ENCODE assay signal across 10 cellular contexts in the genomic region with DNA sequence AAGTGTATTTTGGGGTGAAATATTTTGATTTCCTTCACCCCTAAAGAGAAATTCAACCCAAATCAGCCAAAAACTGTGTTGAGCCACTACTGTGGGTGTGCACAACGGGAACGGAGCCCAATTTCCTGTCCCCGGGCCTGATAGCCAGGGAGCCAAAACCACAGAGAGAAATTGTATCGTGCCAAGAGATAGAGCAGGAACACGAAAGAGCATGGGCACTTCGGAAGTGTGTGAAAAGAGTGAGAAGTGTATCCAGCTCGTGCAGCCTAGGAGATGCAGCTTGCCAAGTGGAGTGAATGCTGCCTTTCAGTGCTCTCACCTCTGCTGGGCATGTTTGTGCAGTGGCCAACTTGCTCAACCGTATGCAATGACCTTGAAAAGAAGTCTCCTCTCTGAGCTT. TPM values are rescaled to one million over a fixed set of nuclear protein-coding genes. Genes with fewer than 3 reads are reported as not detected.
DNase-seq lines count a peak whose midpoint lies in the region; ATAC-seq, FAIRE-seq and TF ChIP-seq lines count a peak whose summit lies in the region.
"Had no signal": no experiment of that assay in that cellular context is flagged by ENCODE, and none has a peak within 500 bp of the region (broad histone marks: within the 10 kb centered on the region; RNA-seq: fewer than 3 reads in every experiment).

No MANE protein-coding gene starts in this region.

- H3K9me3 ChIP-seq in A549: no peaks in the 10 kb centered on the region
- no peaks in the 10 kb centered on the region for H3K9me3 ChIP-seq in iPS-20b (ENCODE audit: insufficient read depth, low read depth, low read length)
- H3K9me3 ChIP-seq: transverse colon had no signal

- H3K36me3 ChIP-seq in H7 (replicated peaks; ENCODE audit: control insufficient read depth, insufficient read depth, low read length) (no peaks in the 10 kb centered on the region), iPS-20b (ENCODE audit: insufficient read depth, low read depth, low read length) (no peaks in the 10 kb centered on the region)
- H3K36me3 ChIP-seq: transverse colon had no signal

- H3K4me1 Mint-ChIP-seq in activated naive CD8-positive, alpha-beta T cell treated with anti-CD3 and anti-CD28 coated beads, Interleukin-2, amount 10 ng/mL, durations not matched to agents 7 days and 5 days: peaks cover 16% of the 10 kb centered on the region

- peak; percentile 32 for FAIRE-seq in A549 (lab: Jason Lieb, UNC)

- ATAC-seq in A549: peak; percentile 32 to 48; a peak in 4 of 6 replicates
- ATAC-seq in activated naive CD8-positive, alpha-beta T cell treated with anti-CD3 and anti-CD28 coated beads, Interleukin-2, amount 10 ng/mL, durations not matched to agents 7 days and 5 days (ENCODE audit: low read depth): peak; percentile 33
- ATAC-seq in GM19035 (IDR thresholded peaks at IDR 0.05; ENCODE audit: unreplicated experiment): no peak
- ATAC-seq in GM18520 (IDR thresholded peaks at IDR 0.05; ENCODE audit: unreplicated experiment): no peak
- no peak for ATAC-seq in GM21786 (IDR thresholded peaks at IDR 0.05; ENCODE audit: unreplicated experiment)

- CTCF ChIA-PET in A549 (lab: Yijun Ruan, JAX): interaction anchor here (0.8 to 4.3 kb wide), 3 partner anchors 23 to 71 kb away, joined by 3 to 43 read pairs (median 9); no protein-coding TSS in a partner anchor

- no peak overlapping the region for H3K27ac Mint-ChIP-seq in activated naive CD8-positive, alpha-beta T cell treated with anti-CD3 and anti-CD28 coated beads, Interleukin-2, amount 10 ng/mL, durations not matched to agents 7 days and 5 days

- TF ChIP-seq CTCF in A549 (IDR thresholded peaks at IDR 0.05): no peak

- H3K36me3 Mint-ChIP-seq in activated naive CD8-positive, alpha-beta T cell treated with anti-CD3 and anti-CD28 coated beads, Interleukin-2, amount 10 ng/mL, durations not matched to agents 7 days and 5 days: peaks cover 2% of the 10 kb centered on the region

- peak overlapping the region; percentile 28; the same call in 1 of the 2 replicates for H3K9ac ChIP-seq in iPS-20b (ENCODE audit: low read depth, low read length)
- H3K9ac ChIP-seq: parathyroid adenoma had no signal

- POLR2A ChIA-PET in A549 (lab: Yijun Ruan, JAX): no interaction called here
- POLR2A ChIA-PET in activated naive CD8-positive, alpha-beta T cell treated with anti-CD3 and anti-CD28 coated beads, Interleukin-2, amount 10 ng/mL, durations not matched to agents 7 days and 5 days (lab: Charles Lee): no interaction called here

- no peak overlapping the region for H3K4me3 ChIP-seq in A549
- H3K4me3 ChIP-seq in H7 (ENCODE audit: insufficient read depth, low read depth, low read length): no peak overlapping the region
- H3K4me3 ChIP-seq in iPS-20b (ENCODE audit: low read length): peak overlapping the region; percentile 7; the same call in 1 of the 2 replicates
- H3K4me3 ChIP-seq: transverse colon had no signal

- H3K4me3 Mint-ChIP-seq in activated naive CD8-positive, alpha-beta T cell treated with anti-CD3 and anti-CD28 coated beads, Interleukin-2, amount 10 ng/mL, durations not matched to agents 7 days and 5 days: peak overlapping the region; percentile 42

- H3K27me3 ChIP-seq in H7 (ENCODE audit: control insufficient read depth, insufficient read depth, low read length) (no peaks in the 10 kb centered on the region), iPS-20b (ENCODE audit: insufficient read depth, low read length) (no peaks in the 10 kb centered on the region)

- DNase-seq in A549 (ENCODE audit: low read depth in 1 of 2, low spot score in 1 of 2) (no peak), H7 (peak; percentile 7)
- peak; percentile 25 for DNase-seq in activated naive CD8-positive, alpha-beta T cell treated with anti-CD3 and anti-CD28 coated beads, Interleukin-2, amount 10 ng/mL, durations not matched to agents 7 days and 5 days
- DNase-seq in effector CD8-positive, alpha-beta T cell (lab: John Stamatoyannopoulos, UW): no peak
- DNase-seq: transverse colon had no signal

- TF ChIP-seq RAD21 in A549 (conservative IDR thresholded peaks at IDR 0.05 in 1 of 2, IDR thresholded peaks at IDR 0.05 in 1 of 2): no peak

- no peak overlapping the region for H3K4me2 ChIP-seq in A549

- no peak overlapping the region for H3K27ac ChIP-seq in A549
- no peak overlapping the region for H3K27ac ChIP-seq in iPS-20b (ENCODE audit: low read length)
- H3K27ac ChIP-seq: parathyroid adenoma, transverse colon had no signal

- no peaks in the 10 kb centered on the region for H3K4me1 ChIP-seq in A549
- peaks cover 10% of the 10 kb centered on the region; the same call in 1 of the 2 replicates for H3K4me1 ChIP-seq in iPS-20b (ENCODE audit: insufficient read depth, low read length)
- H3K4me1 ChIP-seq: parathyroid adenoma had no signal

- H3K27me3 Mint-ChIP-seq in activated naive CD8-positive, alpha-beta T cell treated with anti-CD3 and anti-CD28 coated beads, Interleukin-2, amount 10 ng/mL, durations not matched to agents 7 days and 5 days: peaks cover 11% of the 10 kb centered on the region

- no peaks in the 10 kb centered on the region for H3K9me3 Mint-ChIP-seq in activated naive CD8-positive, alpha-beta T cell treated with anti-CD3 and anti-CD28 coated beads, Interleukin-2, amount 10 ng/mL, durations not matched to agents 7 days and 5 days

- no peak for TF ChIP-seq POLR2A in A549 (IDR thresholded peaks at IDR 0.05; ENCODE audit: low read length)

- no peak for TF ChIP-seq EP300 in A549 (IDR thresholded peaks at IDR 0.05)

- WGBS in A549 (ENCODE audit: missing lambda C conversion rate): 51% methylated on average over 8 of the region's 8 CpGs

TF ChIP-seq in A549, 52 proteins besides CTCF, POLR2A, EP300 and RAD21:
- TF ChIP-seq, protein P1, sequence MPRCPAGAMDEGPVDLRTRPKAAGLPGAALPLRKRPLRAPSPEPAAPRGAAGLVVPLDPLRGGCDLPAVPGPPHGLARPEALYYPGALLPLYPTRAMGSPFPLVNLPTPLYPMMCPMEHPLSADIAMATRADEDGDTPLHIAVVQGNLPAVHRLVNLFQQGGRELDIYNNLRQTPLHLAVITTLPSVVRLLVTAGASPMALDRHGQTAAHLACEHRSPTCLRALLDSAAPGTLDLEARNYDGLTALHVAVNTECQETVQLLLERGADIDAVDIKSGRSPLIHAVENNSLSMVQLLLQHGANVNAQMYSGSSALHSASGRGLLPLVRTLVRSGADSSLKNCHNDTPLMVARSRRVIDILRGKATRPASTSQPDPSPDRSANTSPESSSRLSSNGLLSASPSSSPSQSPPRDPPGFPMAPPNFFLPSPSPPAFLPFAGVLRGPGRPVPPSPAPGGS (IDR thresholded peaks at IDR 0.05): no peak
- no peak for TF ChIP-seq HMGXB4 (CRISPR knock-in tag; IDR thresholded peaks at IDR 0.05; ENCODE audit: borderline replicate concordance)
- TF ChIP-seq HOXA7 (CRISPR knock-in tag; IDR thresholded peaks at IDR 0.05): no peak
- TF ChIP-seq SREBF2 (IDR thresholded peaks at IDR 0.05): no peak
- no peak for TF ChIP-seq ZSCAN20 (CRISPR knock-in tag; IDR thresholded peaks at IDR 0.05)
- TF ChIP-seq CHD2 (IDR thresholded peaks at IDR 0.05; ENCODE audit: low read length, partially characterized antibody): no peak
- TF ChIP-seq CBX2 (IDR thresholded peaks at IDR 0.05; ENCODE audit: borderline replicate concordance, low read depth): no peak
- TF ChIP-seq TP53 (CRISPR knock-in tag; IDR thresholded peaks at IDR 0.05): no peak

RNA-seq across cellular contexts. Expression of gene PLEKHF1, which starts 19.4 kb away (rescaled TPM):
- polyA plus RNA-seq in A549 (2011; rRNA removed) (2.1 and 2.3 TPM in 2 replicates), A549 (2017; fragmentation: RNase III; extraction: RNeasy Plus Mini Kit Qiagen cat#74134 plus additional on column Dnase treatment) (4.1 to 4.4 TPM (median 4.2 TPM) in 3 replicates)
- 7.1 and 8.7 TPM in 2 replicates for polyA plus RNA-seq in A549 (2012; cell fraction: cytosol; rRNA removed)
- 9.8 and 13.2 TPM in 2 replicates for polyA plus RNA-seq in A549 (2012; cell fraction: nucleus; rRNA removed)
- 3.3 and 3.4 TPM in 2 replicates for polyA minus RNA-seq in A549 (2011; rRNA and poly(A)+ RNA removed)
- total RNA-seq in H7 (2014; rRNA removed; shearing (Covaris generic)): 12.9 and 19.4 TPM in 2 replicates
- total RNA-seq in activated naive CD8-positive, alpha-beta T cell treated with anti-CD3 and anti-CD28 coated beads, Interleukin-2, amount 10 ng/mL, durations not matched to agents 7 days and 5 days: 10 to 100 TPM; 33.3 to 35.9 TPM

RNA-seq across cellular contexts. Expression of gene POP4, which starts 39.8 kb away (rescaled TPM):
- 194 and 208 TPM in 2 replicates for polyA plus RNA-seq in A549 (2011; rRNA removed)
- 137 and 159 TPM in 2 replicates for polyA plus RNA-seq in A549 (2012; cell fraction: cytosol; rRNA removed)
- polyA plus RNA-seq in A549 (2012; cell fraction: nucleus; rRNA removed): 90.9 and 93.5 TPM in 2 replicates
- 202 to 226 TPM (median 206 TPM) in 3 replicates for polyA plus RNA-seq in A549 (2017; fragmentation: RNase III; extraction: RNeasy Plus Mini Kit Qiagen cat#74134 plus additional on column Dnase treatment)
- polyA minus RNA-seq in A549 (2011; rRNA and poly(A)+ RNA removed): 114 and 131 TPM in 2 replicates
- 63.5 and 69.1 TPM in 2 replicates for total RNA-seq in H7 (2014; rRNA removed; shearing (Covaris generic))
- total RNA-seq in activated naive CD8-positive, alpha-beta T cell treated with anti-CD3 and anti-CD28 coated beads, Interleukin-2, amount 10 ng/mL, durations not matched to agents 7 days and 5 days: 10 to 100 TPM; 79.9 to 80.3 TPM

Comparison
In these comparisons a context has a peak if more than half of its experiments do, and no peak if none do; other contexts are left out.
1. ATAC-seq: peak in A549 (2 of 2) and activated naive CD8-positive, alpha-beta T cell treated with anti-CD3 and anti-CD28 coated beads, Interleukin-2, amount 10 ng/mL, durations not matched to agents 7 days and 5 days (single experiment); none in GM19035 (single experiment), GM18520 (single experiment) and GM21786 (single experiment).
2. DNase-seq: peak in H7 (single experiment) and activated naive CD8-positive, alpha-beta T cell treated with anti-CD3 and anti-CD28 coated beads, Interleukin-2, amount 10 ng/mL, durations not matched to agents 7 days and 5 days (single experiment); none in A549 (0 of 2) and effector CD8-positive, alpha-beta T cell (single experiment).